ENCODE assay signal across 28 cellular contexts in the genomic region with DNA sequence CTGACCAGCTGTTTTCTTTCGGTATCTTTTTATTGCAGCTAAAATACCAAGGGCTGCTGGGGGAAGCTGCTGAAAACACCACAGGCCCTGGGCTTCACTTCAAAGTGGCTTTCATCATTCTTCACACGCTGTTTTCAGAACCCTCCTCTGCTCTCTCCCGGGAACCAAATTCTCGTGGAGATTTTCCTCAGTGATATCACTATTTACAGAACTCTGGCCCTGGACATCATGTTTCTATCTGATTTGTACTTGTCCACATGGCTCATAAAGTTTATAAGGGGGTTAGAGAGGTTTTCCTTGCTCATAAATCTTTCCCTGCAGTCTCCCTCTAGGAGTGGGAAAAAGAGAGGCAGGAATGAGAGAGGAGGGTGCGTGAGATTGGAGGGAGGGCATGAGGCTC.
DNase-seq lines count a peak whose midpoint lies in the region; ATAC-seq and TF ChIP-seq lines count a peak whose summit lies in the region.
"Had no signal": no experiment of that assay in that cellular context is flagged by ENCODE, and none has a peak within 500 bp of the region (broad histone marks: within the 10 kb centered on the region; RNA-seq: fewer than 3 reads in every experiment).

No MANE protein-coding gene starts in this region.

- no peaks in the 10 kb centered on the region for H3K36me3 ChIP-seq in ascending aorta
- H3K36me3 ChIP-seq: brain microvascular endothelial cell, left ventricle myocardium inferior had no signal

- intact Hi-C loops in ascending aorta (cut with DNase I): no loop called here

- no peaks in the 10 kb centered on the region for H3K9me3 Mint-ChIP-seq in nephron
- H3K9me3 Mint-ChIP-seq: activated CD4-positive, alpha-beta memory T cell treated with anti-CD3 and anti-CD28 coated beads, Interleukin-2, amount 10 ng/mL, durations not matched to agents 7 days and 5 days had no signal

- H3K27me3 ChIP-seq in ascending aorta: no peaks in the 10 kb centered on the region
- H3K27me3 ChIP-seq: brain microvascular endothelial cell had no signal

- peaks cover 5% of the 10 kb centered on the region for H3K27me3 Mint-ChIP-seq in nephron (ENCODE audit: low read depth)

- H3K27ac ChIP-seq in ascending aorta: no peak overlapping the region
- H3K27ac ChIP-seq: brain microvascular endothelial cell, HL-60, left ventricle myocardium inferior had no signal

- peak; percentile 46 for DNase-seq in NCI-H187 treated with DMSO at 0.1 percent for 48 hours (lab: John Stamatoyannopoulos, UW)
- DNase-seq in fibroblast of villous mesenchyme (ENCODE audit: low read depth): peak; percentile 55
- DNase-seq in stromal cell of bone marrow (ENCODE audit: low read depth): peak; percentile 29
- no peak for DNase-seq in SIG-M5 (lab: John Stamatoyannopoulos, UW)
- DNase-seq in ascending aorta (ENCODE audit: low spot score in 2 of 2): no peak
- DNase-seq: activated CD4-positive, alpha-beta memory T cell treated with anti-CD3 and anti-CD28 coated beads, Interleukin-2, amount 10 ng/mL, durations not matched to agents 7 days and 5 days; activated CD4-positive, CD25-positive, alpha-beta regulatory T cell treated with anti-CD3 and anti-CD28 coated beads, Interleukin-2, amount 50 U/mL, for 72 hours; activated effector memory CD4-positive, alpha-beta T cell treated with anti-CD3 and anti-CD28 coated beads, Interleukin-2, amount 50 U/mL, for 16 hours; brain microvascular endothelial cell; C1 segment of cervical spinal cord; Calu3; effector CD4-positive, alpha-beta T cell; EL; hippocampal formation; immature natural killer cell; Kasumi-1; left ventricle myocardium inferior; NCI-H2171; NCI-H524; NK-92 treated with Interleukin-12 subunit alpha and Interleukin-12 subunit beta, amount 100 ng/mL, for 24 hours; stimulated activated CD4-positive, alpha-beta T cell treated with anti-CD3 and anti-CD28 coated beads, Interleukin-12 subunit alpha, Interleukin-12 subunit beta, amount 100 ng/mL, for 4 hours; stimulated activated CD4-positive, alpha-beta T cell treated with anti-CD3 and anti-CD28 coated beads, Interleukin-4, amount 100 ng/mL, for 4 hours; stimulated activated naive CD4-positive, alpha-beta T cell treated with Interleukin-2 at 50 U/mL for 16 hours had no signal

- H3K4me3 Mint-ChIP-seq in nephron: peak overlapping the region in 2 of 3 experiments; percentile 11 to 32
- H3K4me3 Mint-ChIP-seq: activated CD4-positive, alpha-beta memory T cell treated with anti-CD3 and anti-CD28 coated beads, Interleukin-2, amount 10 ng/mL, durations not matched to agents 7 days and 5 days; immature natural killer cell had no signal

- no peak for ATAC-seq in GM21717 (IDR thresholded peaks at IDR 0.05; ENCODE audit: unreplicated experiment)
- ATAC-seq in HG03159 (IDR thresholded peaks at IDR 0.05; ENCODE audit: unreplicated experiment): no peak
- ATAC-seq: HepG2 had no signal

- H3K4me1 Mint-ChIP-seq in nephron: peaks cover 79% of the 10 kb centered on the region
- H3K4me1 Mint-ChIP-seq: activated CD4-positive, alpha-beta memory T cell treated with anti-CD3 and anti-CD28 coated beads, Interleukin-2, amount 10 ng/mL, durations not matched to agents 7 days and 5 days; immature natural killer cell had no signal

- no peaks in the 10 kb centered on the region for H3K36me3 Mint-ChIP-seq in nephron (ENCODE audit: low read depth)
- H3K36me3 Mint-ChIP-seq: immature natural killer cell had no signal

- H3K4me3 ChIP-seq in fibroblast of villous mesenchyme (ENCODE audit: low read depth, low read length): no peak overlapping the region
- no peak overlapping the region for H3K4me3 ChIP-seq in ascending aorta
- H3K4me3 ChIP-seq: left ventricle myocardium inferior had no signal

- TF ChIP-seq CTCF in fibroblast of villous mesenchyme (IDR thresholded peaks at IDR 0.05; ENCODE audit: insufficient read depth, low read depth, low read length) (no peak), nephron (IDR thresholded peaks at IDR 0.05; ENCODE audit: unreplicated experiment in 3 of 3) (no peak), ascending aorta (IDR thresholded peaks at IDR 0.05) (no peak)

- H3K4me1 ChIP-seq in ascending aorta: no peaks in the 10 kb centered on the region
- H3K4me1 ChIP-seq: left ventricle myocardium inferior had no signal

- H3K27ac Mint-ChIP-seq in nephron: peak overlapping the region; percentile 92 to 95 (median 93)
- H3K27ac Mint-ChIP-seq: activated CD4-positive, alpha-beta memory T cell treated with anti-CD3 and anti-CD28 coated beads, Interleukin-2, amount 10 ng/mL, durations not matched to agents 7 days and 5 days; immature natural killer cell had no signal

- no peaks in the 10 kb centered on the region for H3K9me3 ChIP-seq in ascending aorta
- H3K9me3 ChIP-seq: left ventricle myocardium inferior had no signal

Comparison
In these comparisons a context has a peak if more than half of its experiments do, and no peak if none do; other contexts are left out.
1. DNase-seq: peak in NCI-H187 treated with DMSO at 0.1 percent for 48 hours (single experiment), fibroblast of villous mesenchyme (single experiment) and stromal cell of bone marrow (single experiment); none in SIG-M5 (single experiment) and ascending aorta (0 of 2).